8 cellular contexts compared by ENCODE assay signal in genomic region chr15:74835312-74835823, GRCh38. TPM values are rescaled to one million over a fixed set of nuclear protein-coding genes. Genes with fewer than 3 reads are reported as not detected.
DNase-seq lines count a peak whose midpoint lies in the region; ATAC-seq and TF ChIP-seq lines count a peak whose summit lies in the region.

No MANE protein-coding gene starts in this region.

- TF ChIP-seq CTCF in nephron (IDR thresholded peaks at IDR 0.05; ENCODE audit: unreplicated experiment in 3 of 3), result peak; percentile 49 to 60 (median 57)

- DNase-seq in NK-92 treated with Interleukin-12 subunit alpha and Interleukin-12 subunit beta, amount 100 ng/mL, for 24 hours (lab: John Stamatoyannopoulos, UW), result peak; percentile 23
- DNase-seq in NK-92 (lab: John Stamatoyannopoulos, UW; ENCODE audit: unreplicated experiment) (no peak), NCI-H446 (lab: John Stamatoyannopoulos, UW) (peak; percentile 58 to 64)
- peak; percentile 54 for DNase-seq in activated CD8-positive, alpha-beta T cell treated with anti-CD3 and anti-CD28 coated beads, Interleukin-2, amount 10 ng/mL, durations not matched to agents 7 days and 5 days

- no peak overlapping the region for H3K4me3 Mint-ChIP-seq in activated CD8-positive, alpha-beta T cell treated with anti-CD3 and anti-CD28 coated beads, Interleukin-2, amount 10 ng/mL, durations not matched to agents 7 days and 5 days
- no peak overlapping the region for H3K4me3 Mint-ChIP-seq in nephron

- CTCF ChIA-PET in activated CD8-positive, alpha-beta T cell treated with anti-CD3 and anti-CD28 coated beads, Interleukin-2, amount 10 ng/mL, durations not matched to agents 7 days and 5 days (lab: Charles Lee), result interaction anchor here (0.8 to 1.9 kb wide), 7 partner anchors 9 to 208 kb away, joined by 3 to 10 read pairs (median 4); no protein-coding TSS in a partner anchor

- no peaks in the 10 kb centered on the region for H3K4me1 Mint-ChIP-seq in activated CD8-positive, alpha-beta T cell treated with anti-CD3 and anti-CD28 coated beads, Interleukin-2, amount 10 ng/mL, durations not matched to agents 7 days and 5 days (ENCODE audit: low read depth)
- H3K4me1 Mint-ChIP-seq in nephron, result no peaks in the 10 kb centered on the region

- peak; percentile 45 for ATAC-seq in activated CD8-positive, alpha-beta T cell treated with anti-CD3 and anti-CD28 coated beads, Interleukin-2, amount 10 ng/mL, durations not matched to agents 7 days and 5 days
- peak; percentile 47 for ATAC-seq in esophagus mucosa
- no peak for ATAC-seq in HG03354 (IDR thresholded peaks at IDR 0.05; ENCODE audit: poor library complexity, severe bottlenecking, unreplicated experiment)
- ATAC-seq in GM19328 (IDR thresholded peaks at IDR 0.05; ENCODE audit: unreplicated experiment), result no peak

- peaks cover 3% of the 10 kb centered on the region for H3K27me3 Mint-ChIP-seq in activated CD8-positive, alpha-beta T cell treated with anti-CD3 and anti-CD28 coated beads, Interleukin-2, amount 10 ng/mL, durations not matched to agents 7 days and 5 days (ENCODE audit: low read depth)
- H3K27me3 Mint-ChIP-seq in nephron (ENCODE audit: low read depth), result peaks cover 4% of the 10 kb centered on the region

- POLR2A ChIA-PET in activated CD8-positive, alpha-beta T cell treated with anti-CD3 and anti-CD28 coated beads, Interleukin-2, amount 10 ng/mL, durations not matched to agents 7 days and 5 days (lab: Charles Lee), result no interaction called here

- no peak overlapping the region for H3K27ac Mint-ChIP-seq in activated CD8-positive, alpha-beta T cell treated with anti-CD3 and anti-CD28 coated beads, Interleukin-2, amount 10 ng/mL, durations not matched to agents 7 days and 5 days
- no peak overlapping the region for H3K27ac Mint-ChIP-seq in nephron

- H3K9me3 Mint-ChIP-seq in activated CD8-positive, alpha-beta T cell treated with anti-CD3 and anti-CD28 coated beads, Interleukin-2, amount 10 ng/mL, durations not matched to agents 7 days and 5 days (ENCODE audit: insufficient read depth), result no peaks in the 10 kb centered on the region
- H3K9me3 Mint-ChIP-seq in nephron, result no peaks in the 10 kb centered on the region

- H3K36me3 Mint-ChIP-seq in activated CD8-positive, alpha-beta T cell treated with anti-CD3 and anti-CD28 coated beads, Interleukin-2, amount 10 ng/mL, durations not matched to agents 7 days and 5 days (ENCODE audit: low read depth), result peaks cover 22% of the 10 kb centered on the region
- peaks cover 8% of the 10 kb centered on the region for H3K36me3 Mint-ChIP-seq in nephron (ENCODE audit: low read depth)

RNA-seq across cellular contexts. Expression of gene ULK3, which starts 7.6 kb away (rescaled TPM):
- total RNA-seq in activated CD8-positive, alpha-beta T cell treated with anti-CD3 and anti-CD28 coated beads, Interleukin-2, amount 10 ng/mL, durations not matched to agents 7 days and 5 days, result 10 to 100 TPM; 56.9 to 58.0 TPM
- total RNA-seq in esophagus mucosa, result 43.3 TPM

RNA-seq across cellular contexts. Expression of gene CPLX3, which starts 8.9 kb away (rescaled TPM):
- not detected for total RNA-seq in activated CD8-positive, alpha-beta T cell treated with anti-CD3 and anti-CD28 coated beads, Interleukin-2, amount 10 ng/mL, durations not matched to agents 7 days and 5 days
- not detected for total RNA-seq in esophagus mucosa

RNA-seq across cellular contexts. Expression of gene LMAN1L, which starts 22.7 kb away (rescaled TPM):
- 1 to 10 TPM in 1 of 2 experiments, under 1 TPM in 1; 0.47 to 1.0 TPM for total RNA-seq in activated CD8-positive, alpha-beta T cell treated with anti-CD3 and anti-CD28 coated beads, Interleukin-2, amount 10 ng/mL, durations not matched to agents 7 days and 5 days
- not detected for total RNA-seq in esophagus mucosa

RNA-seq across cellular contexts. Expression of gene SCAMP2, which starts 37.8 kb away (rescaled TPM):
- 100 to 1,000 TPM in 1 of 2 experiments, 10 to 100 TPM in 1; 96.9 to 105 TPM for total RNA-seq in activated CD8-positive, alpha-beta T cell treated with anti-CD3 and anti-CD28 coated beads, Interleukin-2, amount 10 ng/mL, durations not matched to agents 7 days and 5 days
- total RNA-seq in esophagus mucosa, result 102 TPM

RNA-seq across cellular contexts. Expression of gene CSK, which starts 53.5 kb away (rescaled TPM):
- total RNA-seq in activated CD8-positive, alpha-beta T cell treated with anti-CD3 and anti-CD28 coated beads, Interleukin-2, amount 10 ng/mL, durations not matched to agents 7 days and 5 days, result 100 to 1,000 TPM; 314 to 330 TPM
- total RNA-seq in esophagus mucosa, result 77.1 TPM

Comparison
In these comparisons a context has a peak if more than half of its experiments do, and no peak if none do; other contexts are left out.
1. ATAC-seq: peak in activated CD8-positive, alpha-beta T cell treated with anti-CD3 and anti-CD28 coated beads, Interleukin-2, amount 10 ng/mL, durations not matched to agents 7 days and 5 days (single experiment) and esophagus mucosa (single experiment); none in HG03354 (single experiment) and GM19328 (single experiment).